ENCODE assay signal across 1 cellular context in the genomic region with DNA sequence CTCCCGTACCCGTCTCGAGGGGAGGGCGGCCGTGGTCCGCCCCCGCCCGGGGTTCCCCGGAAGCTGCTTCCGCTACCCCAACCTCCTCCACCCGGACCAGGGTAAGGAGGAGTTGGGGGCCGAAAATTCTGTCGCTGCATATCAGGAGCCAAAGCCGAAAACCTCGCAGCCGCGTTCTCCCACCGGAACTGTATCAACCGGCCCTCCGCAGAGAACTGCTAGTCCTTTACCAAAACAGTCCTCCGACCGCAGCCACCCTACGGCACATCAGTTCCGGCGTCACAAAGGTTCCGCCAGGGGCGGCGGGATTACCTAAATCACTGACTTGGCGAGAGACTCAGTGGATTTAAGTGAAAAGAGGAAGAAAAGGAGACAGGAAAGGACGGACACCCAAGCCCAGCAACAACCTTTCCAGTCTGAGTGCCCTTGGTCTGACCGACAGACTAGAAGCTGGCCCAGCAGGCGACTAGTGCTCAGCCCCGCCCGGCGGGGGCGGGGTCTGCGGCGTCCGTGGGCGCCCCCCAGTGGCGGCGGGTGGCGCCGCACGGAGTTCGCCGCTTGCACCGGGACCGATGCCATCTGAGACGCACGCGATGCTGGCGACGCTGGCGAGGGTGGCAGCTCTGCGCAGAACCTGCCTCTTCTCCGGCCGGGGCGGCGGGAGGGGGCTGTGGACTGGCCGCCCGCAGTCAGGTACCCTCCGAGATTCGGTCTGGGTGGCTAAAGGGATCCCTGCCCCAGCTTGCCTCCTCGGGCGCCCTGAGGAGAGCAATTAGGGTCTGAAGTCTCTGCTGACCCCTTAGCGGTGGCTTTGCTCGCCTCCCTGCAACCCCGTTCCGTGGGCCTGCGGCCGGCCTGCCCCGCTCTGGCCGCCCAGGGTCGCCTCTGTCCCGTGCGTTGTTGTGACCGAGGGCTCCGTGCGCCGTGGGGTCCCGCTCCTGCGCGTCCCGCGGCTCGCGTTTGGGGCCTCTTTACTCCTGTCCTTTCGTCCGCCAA.
A peak's percentile ranks its signal among the peaks of the same experiment; 100 is the strongest.
TF ChIP-seq lines count a peak whose summit lies in the region.

A gene (minus strand): TSS at position 195 of the 996 bp plus-strand sequence. CDS start 55 bp downstream, at position 140.
A gene (plus strand): TSS at position 578 of the 996 bp plus-strand sequence.

TF ChIP-seq in HepG2, 621 proteins besides CTCF, POLR2A, EP300 and RAD21 (continued from another document and continues in another):
- TF ChIP-seq DMAP1 (CRISPR knock-in tag; IDR thresholded peaks at IDR 0.05) (no peak; the same call in 1 of the 2 replicates), ZNF235 (CRISPR knock-in tag; IDR thresholded peaks at IDR 0.05; ENCODE audit: borderline replicate concordance) (peak; percentile 91; the same call in 1 of the 2 replicates), ZNF326 (CRISPR knock-in tag; IDR thresholded peaks at IDR 0.05; ENCODE audit: borderline replicate concordance) (no peak), ZNF143 (CRISPR knock-in tag; IDR thresholded peaks at IDR 0.05) (peak; percentile 62), EZH2 (conservative IDR thresholded peaks at IDR 0.05; ENCODE audit: low read depth, low read length) (no peak), MTF1 (CRISPR knock-in tag; IDR thresholded peaks at IDR 0.05) (no peak; the same call in 1 of the 2 replicates), DPF2 (CRISPR knock-in tag; IDR thresholded peaks at IDR 0.05; ENCODE audit: borderline replicate concordance, low read depth) (no peak), ZNF550 (CRISPR knock-in tag; IDR thresholded peaks at IDR 0.05; ENCODE audit: borderline replicate concordance) (no peak), MIER2 (CRISPR knock-in tag; IDR thresholded peaks at IDR 0.05) (no peak), ZNF772 (CRISPR knock-in tag; IDR thresholded peaks at IDR 0.05) (peak; percentile 85)
- TF ChIP-seq, protein P1, sequence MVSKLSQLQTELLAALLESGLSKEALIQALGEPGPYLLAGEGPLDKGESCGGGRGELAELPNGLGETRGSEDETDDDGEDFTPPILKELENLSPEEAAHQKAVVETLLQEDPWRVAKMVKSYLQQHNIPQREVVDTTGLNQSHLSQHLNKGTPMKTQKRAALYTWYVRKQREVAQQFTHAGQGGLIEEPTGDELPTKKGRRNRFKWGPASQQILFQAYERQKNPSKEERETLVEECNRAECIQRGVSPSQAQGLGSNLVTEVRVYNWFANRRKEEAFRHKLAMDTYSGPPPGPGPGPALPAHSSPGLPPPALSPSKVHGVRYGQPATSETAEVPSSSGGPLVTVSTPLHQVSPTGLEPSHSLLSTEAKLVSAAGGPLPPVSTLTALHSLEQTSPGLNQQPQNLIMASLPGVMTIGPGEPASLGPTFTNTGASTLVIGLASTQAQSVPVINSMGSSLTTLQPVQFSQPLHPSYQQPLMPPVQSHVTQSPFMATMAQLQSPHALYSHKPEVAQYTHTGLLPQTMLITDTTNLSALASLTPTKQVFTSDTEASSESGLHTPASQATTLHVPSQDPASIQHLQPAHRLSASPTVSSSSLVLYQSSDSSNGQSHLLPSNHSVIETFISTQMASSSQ (IDR thresholded peaks at IDR 0.05; ENCODE audit: low read depth): 0 out of 2 replicates have a peak, but pooled peaks have one; percentile 16
- TF ChIP-seq, protein P1 (CRISPR knock-in tag; IDR thresholded peaks at IDR 0.05; ENCODE audit: borderline replicate concordance): peak; percentile 51; the same call in 1 of the 2 replicates
- TF ChIP-seq, protein P2, sequence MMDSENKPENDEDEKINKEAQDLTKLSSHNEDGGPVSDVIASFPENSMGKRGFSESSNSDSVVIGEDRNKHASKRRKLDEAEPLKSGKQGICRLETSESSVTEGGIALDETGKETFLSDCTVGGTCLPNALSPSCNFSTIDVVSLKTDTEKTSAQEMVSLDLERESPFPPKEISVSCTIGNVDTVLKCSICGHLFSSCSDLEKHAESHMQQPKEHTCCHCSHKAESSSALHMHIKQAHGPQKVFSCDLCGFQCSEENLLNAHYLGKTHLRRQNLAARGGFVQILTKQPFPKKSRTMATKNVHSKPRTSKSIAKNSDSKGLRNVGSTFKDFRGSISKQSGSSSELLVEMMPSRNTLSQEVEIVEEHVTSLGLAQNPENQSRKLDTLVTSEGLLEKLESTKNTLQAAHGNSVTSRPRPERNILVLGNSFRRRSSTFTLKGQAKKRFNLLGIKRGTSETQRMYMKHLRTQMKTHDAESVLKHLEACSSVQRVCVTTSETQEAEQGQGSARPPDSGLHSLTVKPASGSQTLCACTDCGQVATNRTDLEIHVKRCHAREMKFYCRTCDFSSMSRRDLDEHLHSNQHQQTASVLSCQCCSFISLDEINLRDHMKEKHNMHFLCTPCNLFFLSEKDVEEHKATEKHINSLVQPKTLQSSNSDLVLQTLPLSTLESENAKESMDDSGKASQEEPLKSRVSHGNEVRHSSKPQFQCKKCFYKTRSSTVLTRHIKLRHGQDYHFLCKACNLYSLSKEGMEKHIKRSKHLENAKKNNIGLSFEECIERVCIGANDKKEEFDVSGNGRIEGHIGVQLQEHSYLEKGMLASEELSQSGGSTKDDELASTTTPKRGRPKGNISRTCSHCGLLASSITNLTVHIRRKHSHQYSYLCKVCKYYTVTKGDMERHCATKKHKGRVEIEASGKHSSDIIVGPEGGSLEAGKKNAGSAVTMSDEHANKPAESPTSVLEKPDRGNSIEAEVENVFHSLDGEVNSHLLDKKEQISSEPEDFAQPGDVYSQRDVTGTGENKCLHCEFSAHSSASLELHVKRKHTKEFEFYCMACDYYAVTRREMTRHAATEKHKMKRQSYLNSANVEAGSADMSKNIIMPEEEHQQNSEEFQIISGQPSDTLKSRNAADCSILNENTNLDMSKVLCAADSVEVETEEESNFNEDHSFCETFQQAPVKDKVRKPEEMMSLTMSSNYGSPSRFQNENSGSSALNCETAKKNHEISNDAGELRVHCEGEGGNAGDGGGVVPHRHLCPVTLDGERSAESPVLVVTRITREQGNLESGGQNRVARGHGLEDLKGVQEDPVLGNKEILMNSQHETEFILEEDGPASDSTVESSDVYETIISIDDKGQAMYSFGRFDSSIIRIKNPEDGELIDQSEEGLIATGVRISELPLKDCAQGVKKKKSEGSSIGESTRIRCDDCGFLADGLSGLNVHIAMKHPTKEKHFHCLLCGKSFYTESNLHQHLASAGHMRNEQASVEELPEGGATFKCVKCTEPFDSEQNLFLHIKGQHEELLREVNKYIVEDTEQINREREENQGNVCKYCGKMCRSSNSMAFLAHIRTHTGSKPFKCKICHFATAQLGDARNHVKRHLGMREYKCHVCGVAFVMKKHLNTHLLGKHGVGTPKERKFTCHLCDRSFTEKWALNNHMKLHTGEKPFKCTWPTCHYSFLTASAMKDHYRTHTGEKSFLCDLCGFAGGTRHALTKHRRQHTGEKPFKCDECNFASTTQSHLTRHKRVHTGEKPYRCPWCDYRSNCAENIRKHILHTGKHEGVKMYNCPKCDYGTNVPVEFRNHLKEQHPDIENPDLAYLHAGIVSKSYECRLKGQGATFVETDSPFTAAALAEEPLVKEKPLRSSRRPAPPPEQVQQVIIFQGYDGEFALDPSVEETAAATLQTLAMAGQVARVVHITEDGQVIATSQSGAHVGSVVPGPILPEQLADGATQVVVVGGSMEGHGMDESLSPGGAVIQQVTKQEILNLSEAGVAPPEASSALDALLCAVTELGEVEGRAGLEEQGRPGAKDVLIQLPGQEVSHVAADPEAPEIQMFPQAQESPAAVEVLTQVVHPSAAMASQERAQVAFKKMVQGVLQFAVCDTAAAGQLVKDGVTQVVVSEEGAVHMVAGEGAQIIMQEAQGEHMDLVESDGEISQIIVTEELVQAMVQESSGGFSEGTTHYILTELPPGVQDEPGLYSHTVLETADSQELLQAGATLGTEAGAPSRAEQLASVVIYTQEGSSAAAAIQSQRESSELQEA (CRISPR knock-in tag; IDR thresholded peaks at IDR 0.05; ENCODE audit: not compliant biosample characterization): no peak
- TF ChIP-seq, protein P3, sequence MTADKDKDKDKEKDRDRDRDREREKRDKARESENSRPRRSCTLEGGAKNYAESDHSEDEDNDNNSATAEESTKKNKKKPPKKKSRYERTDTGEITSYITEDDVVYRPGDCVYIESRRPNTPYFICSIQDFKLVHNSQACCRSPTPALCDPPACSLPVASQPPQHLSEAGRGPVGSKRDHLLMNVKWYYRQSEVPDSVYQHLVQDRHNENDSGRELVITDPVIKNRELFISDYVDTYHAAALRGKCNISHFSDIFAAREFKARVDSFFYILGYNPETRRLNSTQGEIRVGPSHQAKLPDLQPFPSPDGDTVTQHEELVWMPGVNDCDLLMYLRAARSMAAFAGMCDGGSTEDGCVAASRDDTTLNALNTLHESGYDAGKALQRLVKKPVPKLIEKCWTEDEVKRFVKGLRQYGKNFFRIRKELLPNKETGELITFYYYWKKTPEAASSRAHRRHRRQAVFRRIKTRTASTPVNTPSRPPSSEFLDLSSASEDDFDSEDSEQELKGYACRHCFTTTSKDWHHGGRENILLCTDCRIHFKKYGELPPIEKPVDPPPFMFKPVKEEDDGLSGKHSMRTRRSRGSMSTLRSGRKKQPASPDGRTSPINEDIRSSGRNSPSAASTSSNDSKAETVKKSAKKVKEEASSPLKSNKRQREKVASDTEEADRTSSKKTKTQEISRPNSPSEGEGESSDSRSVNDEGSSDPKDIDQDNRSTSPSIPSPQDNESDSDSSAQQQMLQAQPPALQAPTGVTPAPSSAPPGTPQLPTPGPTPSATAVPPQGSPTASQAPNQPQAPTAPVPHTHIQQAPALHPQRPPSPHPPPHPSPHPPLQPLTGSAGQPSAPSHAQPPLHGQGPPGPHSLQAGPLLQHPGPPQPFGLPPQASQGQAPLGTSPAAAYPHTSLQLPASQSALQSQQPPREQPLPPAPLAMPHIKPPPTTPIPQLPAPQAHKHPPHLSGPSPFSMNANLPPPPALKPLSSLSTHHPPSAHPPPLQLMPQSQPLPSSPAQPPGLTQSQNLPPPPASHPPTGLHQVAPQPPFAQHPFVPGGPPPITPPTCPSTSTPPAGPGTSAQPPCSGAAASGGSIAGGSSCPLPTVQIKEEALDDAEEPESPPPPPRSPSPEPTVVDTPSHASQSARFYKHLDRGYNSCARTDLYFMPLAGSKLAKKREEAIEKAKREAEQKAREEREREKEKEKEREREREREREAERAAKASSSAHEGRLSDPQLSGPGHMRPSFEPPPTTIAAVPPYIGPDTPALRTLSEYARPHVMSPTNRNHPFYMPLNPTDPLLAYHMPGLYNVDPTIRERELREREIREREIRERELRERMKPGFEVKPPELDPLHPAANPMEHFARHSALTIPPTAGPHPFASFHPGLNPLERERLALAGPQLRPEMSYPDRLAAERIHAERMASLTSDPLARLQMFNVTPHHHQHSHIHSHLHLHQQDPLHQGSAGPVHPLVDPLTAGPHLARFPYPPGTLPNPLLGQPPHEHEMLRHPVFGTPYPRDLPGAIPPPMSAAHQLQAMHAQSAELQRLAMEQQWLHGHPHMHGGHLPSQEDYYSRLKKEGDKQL (CRISPR knock-in tag; IDR thresholded peaks at IDR 0.05; ENCODE audit: low read depth): peak; percentile 49; the same call in 1 of the 2 replicates
- TF ChIP-seq, protein P4, sequence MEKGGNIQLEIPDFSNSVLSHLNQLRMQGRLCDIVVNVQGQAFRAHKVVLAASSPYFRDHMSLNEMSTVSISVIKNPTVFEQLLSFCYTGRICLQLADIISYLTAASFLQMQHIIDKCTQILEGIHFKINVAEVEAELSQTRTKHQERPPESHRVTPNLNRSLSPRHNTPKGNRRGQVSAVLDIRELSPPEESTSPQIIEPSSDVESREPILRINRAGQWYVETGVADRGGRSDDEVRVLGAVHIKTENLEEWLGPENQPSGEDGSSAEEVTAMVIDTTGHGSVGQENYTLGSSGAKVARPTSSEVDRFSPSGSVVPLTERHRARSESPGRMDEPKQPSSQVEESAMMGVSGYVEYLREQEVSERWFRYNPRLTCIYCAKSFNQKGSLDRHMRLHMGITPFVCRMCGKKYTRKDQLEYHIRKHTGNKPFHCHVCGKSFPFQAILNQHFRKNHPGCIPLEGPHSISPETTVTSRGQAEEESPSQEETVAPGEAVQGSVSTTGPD (CRISPR knock-in tag; IDR thresholded peaks at IDR 0.05): 0 out of 2 replicates have a peak, but pooled peaks have one; percentile 37
- TF ChIP-seq, protein P5, sequence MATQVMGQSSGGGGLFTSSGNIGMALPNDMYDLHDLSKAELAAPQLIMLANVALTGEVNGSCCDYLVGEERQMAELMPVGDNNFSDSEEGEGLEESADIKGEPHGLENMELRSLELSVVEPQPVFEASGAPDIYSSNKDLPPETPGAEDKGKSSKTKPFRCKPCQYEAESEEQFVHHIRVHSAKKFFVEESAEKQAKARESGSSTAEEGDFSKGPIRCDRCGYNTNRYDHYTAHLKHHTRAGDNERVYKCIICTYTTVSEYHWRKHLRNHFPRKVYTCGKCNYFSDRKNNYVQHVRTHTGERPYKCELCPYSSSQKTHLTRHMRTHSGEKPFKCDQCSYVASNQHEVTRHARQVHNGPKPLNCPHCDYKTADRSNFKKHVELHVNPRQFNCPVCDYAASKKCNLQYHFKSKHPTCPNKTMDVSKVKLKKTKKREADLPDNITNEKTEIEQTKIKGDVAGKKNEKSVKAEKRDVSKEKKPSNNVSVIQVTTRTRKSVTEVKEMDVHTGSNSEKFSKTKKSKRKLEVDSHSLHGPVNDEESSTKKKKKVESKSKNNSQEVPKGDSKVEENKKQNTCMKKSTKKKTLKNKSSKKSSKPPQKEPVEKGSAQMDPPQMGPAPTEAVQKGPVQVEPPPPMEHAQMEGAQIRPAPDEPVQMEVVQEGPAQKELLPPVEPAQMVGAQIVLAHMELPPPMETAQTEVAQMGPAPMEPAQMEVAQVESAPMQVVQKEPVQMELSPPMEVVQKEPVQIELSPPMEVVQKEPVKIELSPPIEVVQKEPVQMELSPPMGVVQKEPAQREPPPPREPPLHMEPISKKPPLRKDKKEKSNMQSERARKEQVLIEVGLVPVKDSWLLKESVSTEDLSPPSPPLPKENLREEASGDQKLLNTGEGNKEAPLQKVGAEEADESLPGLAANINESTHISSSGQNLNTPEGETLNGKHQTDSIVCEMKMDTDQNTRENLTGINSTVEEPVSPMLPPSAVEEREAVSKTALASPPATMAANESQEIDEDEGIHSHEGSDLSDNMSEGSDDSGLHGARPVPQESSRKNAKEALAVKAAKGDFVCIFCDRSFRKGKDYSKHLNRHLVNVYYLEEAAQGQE (IDR thresholded peaks at IDR 0.05; ENCODE audit: borderline replicate concordance in 1 of 2, low read depth in 1 of 2, low read length in 2 of 2): peak in 1 of 2 experiments; percentile 59; a peak in 2 of 4 replicates
- TF ChIP-seq, protein P6, sequence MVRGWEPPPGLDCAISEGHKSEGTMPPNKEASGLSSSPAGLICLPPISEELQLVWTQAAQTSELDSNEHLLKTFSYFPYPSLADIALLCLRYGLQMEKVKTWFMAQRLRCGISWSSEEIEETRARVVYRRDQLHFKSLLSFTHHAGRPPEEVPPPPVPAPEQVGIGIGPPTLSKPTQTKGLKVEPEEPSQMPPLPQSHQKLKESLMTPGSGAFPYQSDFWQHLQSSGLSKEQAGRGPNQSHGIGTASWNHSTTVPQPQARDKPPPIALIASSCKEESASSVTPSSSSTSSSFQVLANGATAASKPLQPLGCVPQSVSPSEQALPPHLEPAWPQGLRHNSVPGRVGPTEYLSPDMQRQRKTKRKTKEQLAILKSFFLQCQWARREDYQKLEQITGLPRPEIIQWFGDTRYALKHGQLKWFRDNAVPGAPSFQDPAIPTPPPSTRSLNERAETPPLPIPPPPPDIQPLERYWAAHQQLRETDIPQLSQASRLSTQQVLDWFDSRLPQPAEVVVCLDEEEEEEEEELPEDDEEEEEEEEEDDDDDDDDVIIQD (CRISPR knock-in tag; IDR thresholded peaks at IDR 0.05; ENCODE audit: low read depth): no peak; the same call in 1 of the 2 replicates
